Comparison of ENCODE assay signal across 8 cellular contexts in the genomic region with DNA sequence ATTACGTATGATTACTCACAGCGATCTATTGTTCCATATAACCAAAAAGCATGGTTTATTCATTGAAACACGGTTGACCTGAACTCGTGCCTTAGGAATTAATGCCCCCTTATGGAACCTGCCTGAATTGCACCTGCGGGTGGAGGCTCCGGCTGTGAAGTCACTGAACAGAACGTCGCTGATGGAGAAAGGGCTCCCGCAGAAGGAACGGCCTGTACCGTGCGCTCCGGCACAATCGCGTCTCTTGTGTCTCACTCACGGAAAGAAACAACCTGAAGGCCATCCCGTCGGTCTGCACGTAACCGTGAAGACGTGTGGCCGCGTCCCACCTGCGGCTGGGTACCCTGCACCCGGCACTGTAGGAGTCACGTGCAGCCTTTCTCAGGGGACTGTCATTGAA.
DNase-seq lines count a peak whose midpoint lies in the region; ATAC-seq and TF ChIP-seq lines count a peak whose summit lies in the region.

No MANE protein-coding gene starts in this region.

- ATAC-seq in HG03354 (IDR thresholded peaks at IDR 0.05; ENCODE audit: poor library complexity, severe bottlenecking, unreplicated experiment) (peak; percentile 43), Panc1 (peak; percentile 86), HG02970 (IDR thresholded peaks at IDR 0.05; ENCODE audit: low FRiP score, unreplicated experiment) (no peak)

- intact Hi-C loops in Panc1 (cut with micrococcal nuclease; ENCODE audit: unreplicated experiment): loop anchor here (2.0 kb wide), 2 partner anchors 116 to 148 kb away; no protein-coding TSS in a partner anchor

- no peak overlapping the region for H2AFZ ChIP-seq in osteoblast (ENCODE audit: low read length)

- no peak overlapping the region for H3K27ac Mint-ChIP-seq in type B pancreatic cell

- H3K4me3 ChIP-seq in Panc1 (ENCODE audit: low read depth in 2 of 2, low read length in 2 of 2) (no peak overlapping the region), osteoblast (ENCODE audit: insufficient read depth, low read length) (no peak overlapping the region)

- H3K9me3 ChIP-seq in Panc1 (ENCODE audit: control insufficient read depth, insufficient read depth, low read depth, low read length): no peaks in the 10 kb centered on the region
- H3K9me3 ChIP-seq in osteoblast (ENCODE audit: low read depth, low read length): no peaks in the 10 kb centered on the region

- H3K4me1 Mint-ChIP-seq in type B pancreatic cell (ENCODE audit: unreplicated experiment): peaks cover 6% of the 10 kb centered on the region

- POLR2A ChIA-PET in Panc1 (lab: Charles Lee): no interaction called here

- DNase-seq in DMS53 (lab: John Stamatoyannopoulos, UW): peak; percentile 71
- peak; percentile 75 for DNase-seq in Panc1 (ENCODE audit: low read depth, low spot score)
- DNase-seq in activated T-helper 1 cell treated with Interleukin-2 at 50 U/mL for 16 hours (ENCODE audit: low read depth): peak; percentile 58
- DNase-seq in fibroblast of the conjunctiva (ENCODE audit: low read depth): peak; percentile 35
- peak; percentile 98 for DNase-seq in osteoblast (ENCODE audit: insufficient read length, low spot score, missing footprints)
- no peak for DNase-seq in type B pancreatic cell (ENCODE audit: extremely low spot score, unreplicated experiment)

- H3K27me3 ChIP-seq in Panc1 (ENCODE audit: control insufficient read depth, insufficient read depth, low read length) (peaks cover 3% of the 10 kb centered on the region; the same call in 1 of the 2 replicates), osteoblast (ENCODE audit: insufficient read depth, low read length) (peaks cover 11% of the 10 kb centered on the region)

- no peak overlapping the region for H3K4me3 Mint-ChIP-seq in type B pancreatic cell

- H3K36me3 ChIP-seq in Panc1 (ENCODE audit: control insufficient read depth, insufficient read depth, low read length) (no peaks in the 10 kb centered on the region), osteoblast (ENCODE audit: insufficient read depth, low read length) (no peaks in the 10 kb centered on the region)

- TF ChIP-seq CTCF in Panc1 (IDR thresholded peaks at IDR 0.05) (no peak), osteoblast (IDR thresholded peaks at IDR 0.05; ENCODE audit: extremely low read depth, low read depth, low read length) (peak; percentile 86), type B pancreatic cell (conservative IDR thresholded peaks at IDR 0.05) (peak; percentile 91)

- H3K79me2 ChIP-seq in osteoblast (ENCODE audit: insufficient read depth, low read length): no peaks in the 10 kb centered on the region

- H4K20me1 ChIP-seq in osteoblast (ENCODE audit: insufficient read depth, low read length): no peaks in the 10 kb centered on the region

- H3K4me1 ChIP-seq in Panc1 (ENCODE audit: control insufficient read depth, insufficient read depth, low read length) (no peaks in the 10 kb centered on the region), osteoblast (ENCODE audit: insufficient read depth, low read length) (no peaks in the 10 kb centered on the region)

- in situ Hi-C loops in Panc1 (cut with HindIII; ENCODE audit: low pct_unique_long_range_greater_than_20kb, low sequenced_read_pairs): no loop called here

- H3K4me2 ChIP-seq in osteoblast (ENCODE audit: insufficient read depth, low read length): no peak overlapping the region

- CTCF ChIA-PET in Panc1 (lab: Charles Lee): interaction anchor here (1.0 kb wide), 1 partner anchor 147 kb away, joined by 4 read pairs; no protein-coding TSS in a partner anchor

- H3K36me3 Mint-ChIP-seq in type B pancreatic cell: no peaks in the 10 kb centered on the region

- no peaks in the 10 kb centered on the region for H3K9me3 Mint-ChIP-seq in type B pancreatic cell

- H3K27ac ChIP-seq in Panc1 (ENCODE audit: low read length): no peak overlapping the region
- H3K27ac ChIP-seq in osteoblast (ENCODE audit: low read depth, low read length): no peak overlapping the region

- TSS peak; percentile 55 for BruUV-seq in Panc1 (replicated peaks; lab: Mats Ljungman, UMichigan)

- peaks cover 19% of the 10 kb centered on the region for H3K27me3 Mint-ChIP-seq in type B pancreatic cell
